In genomic region chr5:141968914-141969608, GRCh38 we compare ENCODE assay signal across 8 cellular contexts. TPM values are rescaled to one million over a fixed set of nuclear protein-coding genes. Genes with fewer than 3 reads are reported as not detected.
DNase-seq lines count a peak whose midpoint lies in the region; ATAC-seq and TF ChIP-seq lines count a peak whose summit lies in the region.

Gene RNF14 (plus strand): TSS chr5:141969105. CDS start chr5:141973589, 4,484 bp downstream.

- H3K4me3 ChIP-seq in AG10803 (ENCODE audit: low read length) (peak within 1 kb of the TSS; percentile 87), kidney epithelial cell (ENCODE audit: low read depth, low read length) (peak within 1 kb of the TSS; percentile 82)

- peak within 1 kb of the TSS; percentile 98 for H3K27ac Mint-ChIP-seq in central memory CD8-positive, alpha-beta T cell (ENCODE audit: low read depth)

- no peaks in the 10 kb centered on the region for H3K27me3 Mint-ChIP-seq in central memory CD8-positive, alpha-beta T cell

- ATAC-seq in GM18907 (IDR thresholded peaks at IDR 0.05; ENCODE audit: unreplicated experiment) (peak; percentile 92), HG03159 (IDR thresholded peaks at IDR 0.05; ENCODE audit: unreplicated experiment) (peak; percentile 93)
- peak; percentile 98 for ATAC-seq in central memory CD8-positive, alpha-beta T cell (replicated peaks; ENCODE audit: extremely low read depth, poor library complexity, severe bottlenecking)

- TF ChIP-seq CTCF in AG10803 (conservative IDR thresholded peaks at IDR 0.05; ENCODE audit: low read length) (peak; percentile 66), kidney epithelial cell (IDR thresholded peaks at IDR 0.05; ENCODE audit: insufficient read depth, low read length, poor library complexity, severe bottlenecking) (peak; percentile 73)

- peaks cover 43% of the 10 kb centered on the region for H3K4me1 Mint-ChIP-seq in central memory CD8-positive, alpha-beta T cell

- peaks cover 27% of the 10 kb centered on the region for H3K36me3 Mint-ChIP-seq in central memory CD8-positive, alpha-beta T cell (ENCODE audit: insufficient read depth)

- no peaks in the 10 kb centered on the region for H3K9me3 Mint-ChIP-seq in central memory CD8-positive, alpha-beta T cell

- H3K4me3 Mint-ChIP-seq in central memory CD8-positive, alpha-beta T cell: peak within 1 kb of the TSS; percentile 95

- no peaks in the 10 kb centered on the region for H3K27me3 ChIP-seq in kidney epithelial cell (ENCODE audit: control insufficient read depth, insufficient read depth, low read length)

- H3K36me3 ChIP-seq in kidney epithelial cell (ENCODE audit: control insufficient read depth, insufficient read depth, low read length): no peaks in the 10 kb centered on the region

- DNase-seq in AG10803 (ENCODE audit: low read depth): peak; percentile 93
- peak; percentile 94 for DNase-seq in NCI-H226
- DNase-seq in activated CD4-positive, CD25-positive, alpha-beta regulatory T cell treated with anti-CD3 and anti-CD28 coated beads, Interleukin-2, amount 50 U/mL, for 16 hours (ENCODE audit: low read depth, low spot score): peak; percentile 84
- DNase-seq in central memory CD8-positive, alpha-beta T cell (ENCODE audit: low spot score in 2 of 2): peak; percentile 89 to 90
- DNase-seq in kidney epithelial cell (ENCODE audit: low read depth): peak; percentile 59
- peak; percentile 91 to 93 for DNase-seq in stimulated activated CD4-positive, alpha-beta T cell treated with anti-CD3 and anti-CD28 coated beads, Interleukin-15, amount 100 ng/mL, for 48 hours (ENCODE audit: low read depth in 2 of 2)

RNA-seq across cellular contexts. Expression of gene RNF14, which starts in this region (rescaled TPM):
- total RNA-seq in kidney epithelial cell: 68.8 and 95.9 TPM in 2 replicates

Comparison
In these comparisons a context has a peak if more than half of its experiments do, and no peak if none do; other contexts are left out.
1. Peak in every context shown above with its lines: DNase-seq, ATAC-seq and H3K4me3 ChIP-seq.